In the genomic region with DNA sequence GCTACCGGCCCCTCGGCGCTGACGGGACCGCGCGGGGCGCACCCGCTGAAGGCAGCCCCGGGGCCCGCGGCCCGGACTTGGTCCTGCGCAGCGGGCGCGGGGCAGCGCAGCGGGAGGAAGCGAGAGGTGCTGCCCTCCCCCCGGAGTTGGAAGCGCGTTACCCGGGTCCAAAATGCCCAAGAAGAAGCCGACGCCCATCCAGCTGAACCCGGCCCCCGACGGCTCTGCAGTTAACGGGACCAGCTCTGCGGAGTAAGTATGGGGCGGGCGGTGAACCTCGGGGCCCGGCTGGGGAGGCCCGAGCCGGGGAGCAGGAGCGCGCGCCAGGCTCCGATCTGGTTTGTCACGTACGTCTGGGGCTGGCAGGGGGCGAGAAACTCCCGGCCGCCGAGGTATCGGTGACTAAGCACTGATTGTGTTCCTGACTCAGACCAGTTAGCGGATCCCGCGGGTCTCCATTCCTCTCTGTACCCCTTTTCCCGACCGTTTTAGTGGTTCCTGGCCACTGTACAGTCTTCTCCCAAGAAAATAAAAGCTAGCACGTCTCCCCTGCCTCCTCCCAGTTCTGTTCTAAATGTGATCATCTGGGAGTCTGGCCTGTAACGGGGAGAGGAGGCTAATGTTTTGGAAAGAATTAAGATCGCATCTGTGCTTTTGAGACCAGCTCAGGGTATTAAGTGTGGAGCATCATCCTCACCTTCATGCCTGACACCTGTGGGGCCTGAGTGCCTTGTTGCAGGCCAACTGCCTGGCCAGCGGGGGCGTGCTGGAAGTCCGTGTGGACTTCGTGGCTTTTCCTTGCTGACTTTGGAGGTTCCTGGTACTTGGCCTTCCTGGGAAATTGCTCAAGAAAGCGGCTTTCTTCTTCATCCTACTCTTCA, we compare ENCODE assay signal across 8 cellular contexts. TPM values are rescaled to one million over a fixed set of nuclear protein-coding genes. Genes with fewer than 3 reads are reported as not detected.
DNase-seq lines count a peak whose midpoint lies in the region; ATAC-seq and TF ChIP-seq lines count a peak whose summit lies in the region.

No MANE protein-coding gene starts in this region.

- no peaks in the 10 kb centered on the region for H3K27me3 ChIP-seq in neural cell (ENCODE audit: insufficient read depth, low read depth, low read length)

- H3K79me2 ChIP-seq in neural cell (replicated peaks; ENCODE audit: insufficient read depth, low read length): peaks cover 29% of the 10 kb centered on the region

- H3K4me3 Mint-ChIP-seq in activated T-helper 17 cell treated with anti-CD3 and anti-CD28 coated beads, Interleukin-2, amount 50 U/mL, for 72 hours: peak overlapping the region; percentile 93
- H3K4me3 Mint-ChIP-seq in stimulated activated naive CD8-positive, alpha-beta T cell treated with anti-CD3 and anti-CD28 coated beads, Interleukin-15, Interleukin-2, amounts not matched to agents 100 ng/mL and 50 ng/mL, for 24 hours: peak overlapping the region; percentile 96

- H3K36me3 ChIP-seq in neural cell (ENCODE audit: insufficient read depth, low read length): no peaks in the 10 kb centered on the region

- H3K9me3 ChIP-seq in neural cell (ENCODE audit: low read length): no peaks in the 10 kb centered on the region

- peaks cover 64% of the 10 kb centered on the region for H3K36me3 Mint-ChIP-seq in activated T-helper 17 cell treated with anti-CD3 and anti-CD28 coated beads, Interleukin-2, amount 50 U/mL, for 72 hours (ENCODE audit: low read depth)
- peaks cover 50% of the 10 kb centered on the region for H3K36me3 Mint-ChIP-seq in stimulated activated naive CD8-positive, alpha-beta T cell treated with anti-CD3 and anti-CD28 coated beads, Interleukin-15, Interleukin-2, amounts not matched to agents 100 ng/mL and 50 ng/mL, for 24 hours (ENCODE audit: low read depth)

- H3K4me3 ChIP-seq in fibroblast of mammary gland (ENCODE audit: control insufficient read depth, low read depth, low read length) (peak overlapping the region; percentile 82), neural cell (ENCODE audit: low read length) (peak overlapping the region; percentile 92)

- no peaks in the 10 kb centered on the region for H3K27me3 Mint-ChIP-seq in activated T-helper 17 cell treated with anti-CD3 and anti-CD28 coated beads, Interleukin-2, amount 50 U/mL, for 72 hours
- H3K27me3 Mint-ChIP-seq in stimulated activated naive CD8-positive, alpha-beta T cell treated with anti-CD3 and anti-CD28 coated beads, Interleukin-15, Interleukin-2, amounts not matched to agents 100 ng/mL and 50 ng/mL, for 24 hours: no peaks in the 10 kb centered on the region

- DNase-seq in NCI-H2107 (lab: John Stamatoyannopoulos, UW) (peak; percentile 34), NCI-H2107 treated with DMSO at 0.1 percent for 48 hours (lab: John Stamatoyannopoulos, UW; ENCODE audit: unreplicated experiment) (no peak), fibroblast of mammary gland (ENCODE audit: low read depth) (peak; percentile 68)

- no peaks in the 10 kb centered on the region for H3K9me2 ChIP-seq in neural cell (ENCODE audit: insufficient read depth, low read length)

- peak; percentile 9 for ATAC-seq in HG02981 (IDR thresholded peaks at IDR 0.05; ENCODE audit: unreplicated experiment)
- peak; percentile 65 for ATAC-seq in activated T-helper 17 cell treated with anti-CD3 and anti-CD28 coated beads, Interleukin-2, amount 50 U/mL, for 72 hours (replicated peaks)

- no peaks in the 10 kb centered on the region for H3F3A ChIP-seq in neural cell (ENCODE audit: insufficient read depth, low read length, poor library complexity, severe bottlenecking)

- no peak for TF ChIP-seq EP300 in neural cell (conservative IDR thresholded peaks at IDR 0.05; ENCODE audit: poor library complexity, severe bottlenecking)

- H3K9me3 Mint-ChIP-seq in activated T-helper 17 cell treated with anti-CD3 and anti-CD28 coated beads, Interleukin-2, amount 50 U/mL, for 72 hours: no peaks in the 10 kb centered on the region
- H3K9me3 Mint-ChIP-seq in stimulated activated naive CD8-positive, alpha-beta T cell treated with anti-CD3 and anti-CD28 coated beads, Interleukin-15, Interleukin-2, amounts not matched to agents 100 ng/mL and 50 ng/mL, for 24 hours: no peaks in the 10 kb centered on the region

- H3K27ac Mint-ChIP-seq in activated T-helper 17 cell treated with anti-CD3 and anti-CD28 coated beads, Interleukin-2, amount 50 U/mL, for 72 hours: peak overlapping the region; percentile 94
- peak overlapping the region; percentile 87 for H3K27ac Mint-ChIP-seq in stimulated activated naive CD8-positive, alpha-beta T cell treated with anti-CD3 and anti-CD28 coated beads, Interleukin-15, Interleukin-2, amounts not matched to agents 100 ng/mL and 50 ng/mL, for 24 hours

- peaks cover 41% of the 10 kb centered on the region for H3K4me1 Mint-ChIP-seq in activated T-helper 17 cell treated with anti-CD3 and anti-CD28 coated beads, Interleukin-2, amount 50 U/mL, for 72 hours
- peaks cover 62% of the 10 kb centered on the region for H3K4me1 Mint-ChIP-seq in stimulated activated naive CD8-positive, alpha-beta T cell treated with anti-CD3 and anti-CD28 coated beads, Interleukin-15, Interleukin-2, amounts not matched to agents 100 ng/mL and 50 ng/mL, for 24 hours (ENCODE audit: low read depth)

- H4K20me1 ChIP-seq in neural cell (ENCODE audit: insufficient read depth): no peaks in the 10 kb centered on the region

- H2AFZ ChIP-seq in neural cell (ENCODE audit: low read depth, low read length): no peak overlapping the region

- H3K4me2 ChIP-seq in neural cell (ENCODE audit: low read length): peak overlapping the region; percentile 54

- H3K27ac ChIP-seq in neural cell (ENCODE audit: low read length): peak overlapping the region; percentile 71

- peak; percentile 27 for TF ChIP-seq CTCF in fibroblast of mammary gland (conservative IDR thresholded peaks at IDR 0.05; ENCODE audit: control insufficient read depth, insufficient read depth, low read depth, low read length)
- peak; percentile 56 for TF ChIP-seq CTCF in neural cell (IDR thresholded peaks at IDR 0.05; ENCODE audit: poor library complexity, severe bottlenecking)

- H3K9ac ChIP-seq in neural cell (ENCODE audit: low read length): peak overlapping the region; percentile 72

- no peak for TF ChIP-seq RAD21 in neural cell (conservative IDR thresholded peaks at IDR 0.05)

TF ChIP-seq in PFSK-1, 5 proteins besides CTCF, POLR2A, EP300 and RAD21 (continues in another document):
- TF ChIP-seq TAF1 (IDR thresholded peaks at IDR 0.05; ENCODE audit: borderline replicate concordance, insufficient read depth, low read length) (peak; percentile 37; the same call in 1 of the 2 replicates), SIN3A (IDR thresholded peaks at IDR 0.05; ENCODE audit: borderline replicate concordance, insufficient read depth, low read length) (0 out of 2 replicates have a peak, but pooled peaks have one; percentile 1)

TF ChIP-seq in neural cell, 6 proteins besides CTCF, POLR2A, EP300 and RAD21:
- TF ChIP-seq POLR2AphosphoS5 (IDR thresholded peaks at IDR 0.05) (no peak), EZH2 (IDR thresholded peaks at IDR 0.05; ENCODE audit: borderline replicate concordance, insufficient read depth, low read length, poor library complexity, severe bottlenecking) (no peak), TAF1 (IDR thresholded peaks at IDR 0.05; ENCODE audit: low read depth) (no peak), MXI1 (conservative IDR thresholded peaks at IDR 0.05; ENCODE audit: poor library complexity, severe bottlenecking) (no peak), SMC3 (conservative IDR thresholded peaks at IDR 0.05; ENCODE audit: poor library complexity) (no peak)
- TF ChIP-seq, protein P1, sequence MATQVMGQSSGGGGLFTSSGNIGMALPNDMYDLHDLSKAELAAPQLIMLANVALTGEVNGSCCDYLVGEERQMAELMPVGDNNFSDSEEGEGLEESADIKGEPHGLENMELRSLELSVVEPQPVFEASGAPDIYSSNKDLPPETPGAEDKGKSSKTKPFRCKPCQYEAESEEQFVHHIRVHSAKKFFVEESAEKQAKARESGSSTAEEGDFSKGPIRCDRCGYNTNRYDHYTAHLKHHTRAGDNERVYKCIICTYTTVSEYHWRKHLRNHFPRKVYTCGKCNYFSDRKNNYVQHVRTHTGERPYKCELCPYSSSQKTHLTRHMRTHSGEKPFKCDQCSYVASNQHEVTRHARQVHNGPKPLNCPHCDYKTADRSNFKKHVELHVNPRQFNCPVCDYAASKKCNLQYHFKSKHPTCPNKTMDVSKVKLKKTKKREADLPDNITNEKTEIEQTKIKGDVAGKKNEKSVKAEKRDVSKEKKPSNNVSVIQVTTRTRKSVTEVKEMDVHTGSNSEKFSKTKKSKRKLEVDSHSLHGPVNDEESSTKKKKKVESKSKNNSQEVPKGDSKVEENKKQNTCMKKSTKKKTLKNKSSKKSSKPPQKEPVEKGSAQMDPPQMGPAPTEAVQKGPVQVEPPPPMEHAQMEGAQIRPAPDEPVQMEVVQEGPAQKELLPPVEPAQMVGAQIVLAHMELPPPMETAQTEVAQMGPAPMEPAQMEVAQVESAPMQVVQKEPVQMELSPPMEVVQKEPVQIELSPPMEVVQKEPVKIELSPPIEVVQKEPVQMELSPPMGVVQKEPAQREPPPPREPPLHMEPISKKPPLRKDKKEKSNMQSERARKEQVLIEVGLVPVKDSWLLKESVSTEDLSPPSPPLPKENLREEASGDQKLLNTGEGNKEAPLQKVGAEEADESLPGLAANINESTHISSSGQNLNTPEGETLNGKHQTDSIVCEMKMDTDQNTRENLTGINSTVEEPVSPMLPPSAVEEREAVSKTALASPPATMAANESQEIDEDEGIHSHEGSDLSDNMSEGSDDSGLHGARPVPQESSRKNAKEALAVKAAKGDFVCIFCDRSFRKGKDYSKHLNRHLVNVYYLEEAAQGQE (IDR thresholded peaks at IDR 0.05; ENCODE audit: borderline replicate concordance): no peak

RNA-seq across cellular contexts. Expression of a gene that starts 0.7 kb away (rescaled TPM):
- polyA plus RNA-seq in PFSK-1 (2012; ENCODE audit: insufficient read length, low read depth): 76.3 TPM
- 100 to 1,000 TPM; 107 to 143 TPM for total RNA-seq in activated T-helper 17 cell treated with anti-CD3 and anti-CD28 coated beads, Interleukin-2, amount 50 U/mL, for 72 hours
- 23.0 and 24.7 TPM in 2 replicates for polyA plus RNA-seq in neural cell
- polyA minus RNA-seq in neural cell: 16.1 and 17.6 TPM in 2 replicates

RNA-seq across cellular contexts. Expression of a gene that starts 30.9 kb away (rescaled TPM):
- polyA plus RNA-seq in PFSK-1 (2012; ENCODE audit: insufficient read length, low read depth): 22.8 TPM
- total RNA-seq in activated T-helper 17 cell treated with anti-CD3 and anti-CD28 coated beads, Interleukin-2, amount 50 U/mL, for 72 hours: 10 to 100 TPM; 27.1 to 37.9 TPM
- polyA plus RNA-seq in neural cell: 2.6 and 7.4 TPM in 2 replicates
- 8.7 and 12.4 TPM in 2 replicates for polyA minus RNA-seq in neural cell
